Comparison of ENCODE assay signal across 1 cellular context in genomic region chr7:36423633-36424032, GRCh38.
TF ChIP-seq lines count a peak whose summit lies in the region.

No MANE protein-coding gene starts in this region.

TF ChIP-seq in SK-N-SH, 30 proteins besides CTCF, POLR2A, EP300 and RAD21 (continued from another document):
- TF ChIP-seq IRF3 (IDR thresholded peaks at IDR 0.05; ENCODE audit: low read depth, low read length) = no peak
- peak; percentile 33; the same call in 1 of the 2 replicates for TF ChIP-seq RCOR1 (IDR thresholded peaks at IDR 0.05; ENCODE audit: low read length)
- TF ChIP-seq SMC3 (IDR thresholded peaks at IDR 0.05; ENCODE audit: low read depth, low read length) = no peak
- no peak for TF ChIP-seq RXRA (IDR thresholded peaks at IDR 0.05; ENCODE audit: borderline replicate concordance, low read depth)
- TF ChIP-seq CHD2 (IDR thresholded peaks at IDR 0.05; ENCODE audit: low read length, partially characterized antibody) = peak; percentile 39
- TF ChIP-seq FOXM1 (IDR thresholded peaks at IDR 0.05; ENCODE audit: low read depth) = no peak
